32 cellular contexts compared by ENCODE assay signal in the genomic region with DNA sequence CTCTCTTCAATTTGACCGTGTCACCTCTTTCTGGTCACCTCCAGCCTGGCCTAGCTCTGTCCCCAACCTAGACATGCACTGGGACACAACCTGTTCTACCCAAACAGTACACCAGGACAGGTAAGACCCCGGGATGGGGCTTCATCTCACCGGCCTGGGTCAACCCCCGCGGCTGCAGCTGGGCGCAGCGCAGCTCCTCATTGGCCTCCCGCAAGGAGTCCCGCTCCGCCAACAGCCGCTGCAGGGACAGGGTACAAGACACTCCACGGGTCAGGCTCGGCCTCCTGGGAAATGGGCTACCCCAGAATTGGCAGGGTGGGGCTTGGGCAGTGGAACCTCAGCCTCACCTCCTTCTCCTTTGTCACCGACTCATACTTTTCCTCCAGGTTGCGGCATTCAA. TPM values are rescaled to one million over a fixed set of nuclear protein-coding genes. Genes with fewer than 3 reads are reported as not detected.
"Had no signal": no experiment of that assay in that cellular context is flagged by ENCODE, and none has a peak within 500 bp of the region (broad histone marks: within the 10 kb centered on the region; RNA-seq: fewer than 3 reads in every experiment).

No MANE protein-coding gene starts in this region.

- H3K4me3 ChIP-seq: stomach, suprapubic skin, testis, thoracic aorta, thyroid gland, tibial artery, tibial nerve, transverse colon, upper lobe of left lung, upper lobe of right lung, uterus, vagina had no signal

- DNase-seq: stimulated activated CD4-positive, alpha-beta T cell treated with anti-CD3 and anti-CD28 coated beads, Interleukin-2, amount 100 ng/mL, for 48 hours; stimulated activated CD4-positive, alpha-beta T cell treated with anti-CD3 and anti-CD28 coated beads, Interleukin-4, amount 100 ng/mL, for 1 hour; stimulated activated CD4-positive, alpha-beta T cell treated with anti-CD3 and anti-CD28 coated beads, Interleukin-4, amount 100 ng/mL, for 24 hours; stimulated activated CD4-positive, alpha-beta T cell treated with anti-CD3 and anti-CD28 coated beads, Interleukin-4, amount 100 ng/mL, for 4 hours; stimulated activated CD8-positive, alpha-beta memory T cell treated with anti-CD3 and anti-CD28 coated beads, Interleukin-4, amount 100 ng/mL, for 48 hours; stimulated activated naive B cell treated with anti-CD40 and anti-IgM and Interleukin-4, amounts not matched to agents 10 μg/mL and 1 μg/mL and 100 μg/mL, for 72 hours; stimulated activated naive CD4-positive, alpha-beta T cell; stimulated activated naive CD4-positive, alpha-beta T cell treated with Interleukin-2 at 50 U/mL for 16 hours; stimulated activated naive CD8-positive, alpha-beta T cell treated with anti-CD3 and anti-CD28 coated beads, Interleukin-15, amount 100 ng/mL, for 72 hours; stimulated activated naive CD8-positive, alpha-beta T cell treated with anti-CD3 and anti-CD28 coated beads, Interleukin-15, Interleukin-2, amounts not matched to agents 100 U/mL and 50 U/mL, for 24 hours; stomach; substantia nigra; testis; thyroid gland; tibial artery; transverse colon; trophoblast cell; upper lobe of right lung; uterus had no signal

- H3K36me3 ChIP-seq: uterus had no signal

- H3K27ac Mint-ChIP-seq: stimulated activated effector memory CD8-positive, alpha-beta T cell treated with anti-CD3 and anti-CD28 coated beads, Interleukin-12 subunit alpha, Interleukin-12 subunit beta, amount 100 ng/mL, for 72 hours; stimulated activated memory B cell treated with anti-CD40 and anti-IgM and Interleukin-4, amounts not matched to agents 10 μg/mL and 1 μg/mL and 100 μg/mL, for 72 hours; stimulated activated naive B cell treated with anti-CD40 and anti-IgM and Interleukin-4, amounts not matched to agents 10 μg/mL and 1 μg/mL and 100 μg/mL, for 72 hours; stimulated activated naive CD8-positive, alpha-beta T cell treated with anti-CD3 and anti-CD28 coated beads, Interleukin-15, amount 100 ng/mL, for 72 hours; stimulated activated naive CD8-positive, alpha-beta T cell treated with anti-CD3 and anti-CD28 coated beads, Interleukin-15, Interleukin-2, amounts not matched to agents 100 ng/mL and 50 ng/mL, for 24 hours; type B pancreatic cell had no signal

- H3K27me3 ChIP-seq: stomach, suprapubic skin, testis, thyroid gland, tibial artery, tibial nerve, transverse colon, upper lobe of left lung, upper lobe of right lung, uterus, vagina had no signal

- ATAC-seq: stimulated activated effector memory CD8-positive, alpha-beta T cell treated with anti-CD3 and anti-CD28 coated beads, Interleukin-12 subunit alpha, Interleukin-12 subunit beta, amount 100 ng/mL, for 72 hours; stimulated activated memory B cell treated with anti-CD40 and anti-IgM and Interleukin-4, amounts not matched to agents 10 μg/mL and 1 μg/mL and 100 μg/mL, for 72 hours; stimulated activated naive B cell treated with anti-CD40 and anti-IgM and Interleukin-4, amounts not matched to agents 10 μg/mL and 1 μg/mL and 100 μg/mL, for 72 hours; stimulated activated naive CD8-positive, alpha-beta T cell treated with anti-CD3 and anti-CD28 coated beads, Interleukin-15, amount 100 ng/mL, for 72 hours; stimulated activated naive CD8-positive, alpha-beta T cell treated with anti-CD3 and anti-CD28 coated beads, Interleukin-15, Interleukin-2, amounts not matched to agents 100 U/mL and 50 U/mL, for 24 hours; upper lobe of right lung had no signal

- H3K27ac ChIP-seq: stomach, suprapubic skin, testis, thoracic aorta, thyroid gland, tibial artery, tibial nerve, transverse colon, upper lobe of left lung, upper lobe of right lung, uterus, vagina had no signal

- H3K9me3 Mint-ChIP-seq: stimulated activated effector memory CD8-positive, alpha-beta T cell treated with anti-CD3 and anti-CD28 coated beads, Interleukin-12 subunit alpha, Interleukin-12 subunit beta, amount 100 ng/mL, for 72 hours; stimulated activated memory B cell treated with anti-CD40 and anti-IgM and Interleukin-4, amounts not matched to agents 10 μg/mL and 1 μg/mL and 100 μg/mL, for 72 hours; stimulated activated naive B cell treated with anti-CD40 and anti-IgM and Interleukin-4, amounts not matched to agents 10 μg/mL and 1 μg/mL and 100 μg/mL, for 72 hours; stimulated activated naive CD8-positive, alpha-beta T cell treated with anti-CD3 and anti-CD28 coated beads, Interleukin-15, amount 100 ng/mL, for 72 hours; stimulated activated naive CD8-positive, alpha-beta T cell treated with anti-CD3 and anti-CD28 coated beads, Interleukin-15, Interleukin-2, amounts not matched to agents 100 ng/mL and 50 ng/mL, for 24 hours; type B pancreatic cell had no signal

- H3K4me1 ChIP-seq: testis, thyroid gland, tibial nerve, uterus had no signal

- FAIRE-seq: urothelium cell line had no signal

- H3K27me3 Mint-ChIP-seq: stimulated activated memory B cell treated with anti-CD40 and anti-IgM and Interleukin-4, amounts not matched to agents 10 μg/mL and 1 μg/mL and 100 μg/mL, for 72 hours; stimulated activated naive B cell treated with anti-CD40 and anti-IgM and Interleukin-4, amounts not matched to agents 10 μg/mL and 1 μg/mL and 100 μg/mL, for 72 hours; stimulated activated naive CD8-positive, alpha-beta T cell treated with anti-CD3 and anti-CD28 coated beads, Interleukin-15, amount 100 ng/mL, for 72 hours; stimulated activated naive CD8-positive, alpha-beta T cell treated with anti-CD3 and anti-CD28 coated beads, Interleukin-15, Interleukin-2, amounts not matched to agents 100 ng/mL and 50 ng/mL, for 24 hours; type B pancreatic cell had no signal

- H3K9me3 ChIP-seq: stomach, suprapubic skin, testis, thoracic aorta, thyroid gland, tibial artery, tibial nerve, transverse colon, upper lobe of left lung, upper lobe of right lung, uterus, vagina had no signal

- H3K4me3 Mint-ChIP-seq: stimulated activated effector memory CD8-positive, alpha-beta T cell treated with anti-CD3 and anti-CD28 coated beads, Interleukin-12 subunit alpha, Interleukin-12 subunit beta, amount 100 ng/mL, for 72 hours; stimulated activated memory B cell treated with anti-CD40 and anti-IgM and Interleukin-4, amounts not matched to agents 10 μg/mL and 1 μg/mL and 100 μg/mL, for 72 hours; stimulated activated naive B cell treated with anti-CD40 and anti-IgM and Interleukin-4, amounts not matched to agents 10 μg/mL and 1 μg/mL and 100 μg/mL, for 72 hours; stimulated activated naive CD8-positive, alpha-beta T cell treated with anti-CD3 and anti-CD28 coated beads, Interleukin-15, amount 100 ng/mL, for 72 hours; stimulated activated naive CD8-positive, alpha-beta T cell treated with anti-CD3 and anti-CD28 coated beads, Interleukin-15, Interleukin-2, amounts not matched to agents 100 ng/mL and 50 ng/mL, for 24 hours; type B pancreatic cell had no signal

- H3K36me3 Mint-ChIP-seq: type B pancreatic cell had no signal

RNA-seq across cellular contexts. Expression of a gene that starts 16.1 kb away (rescaled TPM):
- total RNA-seq: subcutaneous adipose tissue, thoracic aorta, thyroid gland, upper lobe of right lung, ureter, urinary bladder had no signal
- polyA plus RNA-seq: urinary bladder had no signal
